ENCODE assay signal across 15 cellular contexts in the genomic region with DNA sequence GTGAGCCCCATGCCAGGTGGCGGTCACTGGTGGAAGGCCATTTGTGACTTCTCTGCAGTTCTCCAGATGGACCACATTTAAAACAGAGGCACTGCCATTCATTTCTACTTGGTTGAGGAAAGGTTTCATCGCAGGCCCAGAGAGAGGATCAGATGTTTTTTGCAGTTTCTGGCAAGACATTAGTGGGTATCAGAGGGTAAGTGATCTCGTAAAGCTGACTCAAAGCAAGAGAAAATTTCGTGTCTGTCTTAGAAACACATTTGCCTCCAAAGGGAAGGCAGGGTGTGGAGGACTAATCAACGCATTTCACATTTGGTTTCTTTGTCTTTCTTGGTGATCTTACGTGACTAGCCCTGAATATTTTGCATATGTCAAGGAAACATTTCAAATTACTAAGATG.
A peak's percentile ranks its signal among the peaks of the same experiment; 100 is the strongest.
DNase-seq lines count a peak whose midpoint lies in the region; ATAC-seq and TF ChIP-seq lines count a peak whose summit lies in the region.
"Had no signal": no experiment of that assay in that cellular context is flagged by ENCODE, and none has a peak within 500 bp of the region (broad histone marks: within the 10 kb centered on the region; RNA-seq: fewer than 3 reads in every experiment).

No MANE protein-coding gene starts in this region.

- H3K9me3 Mint-ChIP-seq in activated T-cell treated with anti-CD3 and anti-CD28 coated beads, Interleukin-2, amount 50 U/mL, for 24 hours = peaks cover 10% of the 10 kb centered on the region
- H3K9me3 Mint-ChIP-seq in stimulated activated memory B cell treated with anti-CD40 and anti-IgM and Interleukin-4, amounts not matched to agents 10 μg/mL and 1 μg/mL and 100 μg/mL, for 72 hours = peaks cover 8% of the 10 kb centered on the region
- H3K9me3 Mint-ChIP-seq: CD8-positive, alpha-beta memory T cell; immature natural killer cell had no signal

- H3K27me3 ChIP-seq in brain microvascular endothelial cell (replicated peaks) = no peaks in the 10 kb centered on the region
- H3K27me3 ChIP-seq: gastrocnemius medialis had no signal

- no peaks in the 10 kb centered on the region for H3K27me3 Mint-ChIP-seq in activated T-cell treated with anti-CD3 and anti-CD28 coated beads, Interleukin-2, amount 50 U/mL, for 24 hours
- H3K27me3 Mint-ChIP-seq in stimulated activated memory B cell treated with anti-CD40 and anti-IgM and Interleukin-4, amounts not matched to agents 10 μg/mL and 1 μg/mL and 100 μg/mL, for 72 hours = no peaks in the 10 kb centered on the region
- H3K27me3 Mint-ChIP-seq: CD8-positive, alpha-beta memory T cell had no signal

- no peaks in the 10 kb centered on the region for H3K36me3 ChIP-seq in brain microvascular endothelial cell (replicated peaks)
- H3K36me3 ChIP-seq: gastrocnemius medialis, thoracic aorta had no signal

- H3K36me3 Mint-ChIP-seq in activated T-cell treated with anti-CD3 and anti-CD28 coated beads, Interleukin-2, amount 50 U/mL, for 24 hours (ENCODE audit: low read depth) = peaks cover 33% of the 10 kb centered on the region
- H3K36me3 Mint-ChIP-seq in stimulated activated memory B cell treated with anti-CD40 and anti-IgM and Interleukin-4, amounts not matched to agents 10 μg/mL and 1 μg/mL and 100 μg/mL, for 72 hours = peaks cover 50% of the 10 kb centered on the region

- ATAC-seq in GM19463 (IDR thresholded peaks at IDR 0.05; ENCODE audit: unreplicated experiment) = peak; percentile 79
- peak; percentile 66 for ATAC-seq in HG03469 (IDR thresholded peaks at IDR 0.05; ENCODE audit: unreplicated experiment)
- ATAC-seq in stimulated activated memory B cell treated with anti-CD40 and anti-IgM and Interleukin-4, amounts not matched to agents 10 μg/mL and 1 μg/mL and 100 μg/mL, for 72 hours = peak; percentile 75
- no peak for ATAC-seq in GM19397 (IDR thresholded peaks at IDR 0.05; ENCODE audit: unreplicated experiment)
- ATAC-seq: gastrocnemius medialis, HepG2 had no signal

- no peak overlapping the region for H3K4me3 ChIP-seq in brain microvascular endothelial cell (ENCODE audit: low read depth, low read length)
- H3K4me3 ChIP-seq: gastrocnemius medialis, thoracic aorta had no signal

- DNase-seq in activated T-cell treated with anti-CD3 and anti-CD28 coated beads, Interleukin-2, amount 50 U/mL, for 24 hours = no peak
- DNase-seq in activated T-cell treated with anti-CD3 and anti-CD28 coated beads for 4 hours = no peak
- DNase-seq in brain microvascular endothelial cell = no peak
- no peak for DNase-seq in NCI-H2227 (lab: John Stamatoyannopoulos, UW; ENCODE audit: unreplicated experiment)
- DNase-seq: CD8-positive, alpha-beta memory T cell; gastrocnemius medialis; immature natural killer cell; NCI-H2107; NCI-H748 treated with DMSO at 0.1 percent for 48 hours had no signal

- no peak overlapping the region for H3K4me3 Mint-ChIP-seq in activated T-cell treated with anti-CD3 and anti-CD28 coated beads, Interleukin-2, amount 50 U/mL, for 24 hours
- H3K4me3 Mint-ChIP-seq in stimulated activated memory B cell treated with anti-CD40 and anti-IgM and Interleukin-4, amounts not matched to agents 10 μg/mL and 1 μg/mL and 100 μg/mL, for 72 hours = peak overlapping the region; percentile 40
- H3K4me3 Mint-ChIP-seq: immature natural killer cell had no signal

- no peak for TF ChIP-seq CTCF in brain microvascular endothelial cell (IDR thresholded peaks at IDR 0.05; ENCODE audit: low read depth, low read length, missing control alignments)

- H3K4me1 Mint-ChIP-seq in activated T-cell treated with anti-CD3 and anti-CD28 coated beads, Interleukin-2, amount 50 U/mL, for 24 hours (ENCODE audit: low read depth) = peaks cover 69% of the 10 kb centered on the region
- H3K4me1 Mint-ChIP-seq in stimulated activated memory B cell treated with anti-CD40 and anti-IgM and Interleukin-4, amounts not matched to agents 10 μg/mL and 1 μg/mL and 100 μg/mL, for 72 hours = peaks cover 75% of the 10 kb centered on the region

- H3K27ac ChIP-seq in brain microvascular endothelial cell = no peak overlapping the region
- H3K27ac ChIP-seq: gastrocnemius medialis, thoracic aorta had no signal

- in situ Hi-C loops in brain microvascular endothelial cell (cut with HindIII; ENCODE audit: low pct_ligation_motif_present, low sequenced_read_pairs) = no loop called here

- peak overlapping the region; percentile 70 for H3K27ac Mint-ChIP-seq in activated T-cell treated with anti-CD3 and anti-CD28 coated beads, Interleukin-2, amount 50 U/mL, for 24 hours
- peak overlapping the region; percentile 84 for H3K27ac Mint-ChIP-seq in stimulated activated memory B cell treated with anti-CD40 and anti-IgM and Interleukin-4, amounts not matched to agents 10 μg/mL and 1 μg/mL and 100 μg/mL, for 72 hours
